ENCODE assay signal across 1 cellular context in genomic region chr19:47745010-47745901, GRCh38.
TF ChIP-seq lines count a peak whose summit lies in the region.

Gene NOP53, plus strand, starts transcription at chr19:47745546. Its CDS starts 14 bp downstream, at chr19:47745560.

TF ChIP-seq in HEK293, 187 proteins besides CTCF, POLR2A, EP300 and RAD21 (continued from another document and continues in another):
- TF ChIP-seq ZSCAN4 (tag by site-specific recombination; IDR thresholded peaks at IDR 0.05) (no peak), ZSCAN23 (tag by site-specific recombination; IDR thresholded peaks at IDR 0.05) (no peak), YY2 (tag by site-specific recombination; IDR thresholded peaks at IDR 0.05) (peak; percentile 99), PBX3 (CRISPR knock-in tag; IDR thresholded peaks at IDR 0.05) (no peak), ZNF843 (tag by site-specific recombination; IDR thresholded peaks at IDR 0.05) (peak; percentile 52; the same call in 1 of the 2 replicates), ZNF426 (tag by site-specific recombination; IDR thresholded peaks at IDR 0.05) (no peak), ZNF341 (tag by site-specific recombination; IDR thresholded peaks at IDR 0.05; ENCODE audit: low read depth) (0 out of 2 replicates have a peak, but pooled peaks have one; percentile 28), ZEB2 (tag by site-specific recombination; IDR thresholded peaks at IDR 0.05) (0 out of 2 replicates have a peak, but pooled peaks have one; percentile 19), PRDM4 (tag by site-specific recombination; IDR thresholded peaks at IDR 0.05) (no peak), ZNF777 (tag by site-specific recombination; IDR thresholded peaks at IDR 0.05; ENCODE audit: borderline replicate concordance) (peak; percentile 15; the same call in 1 of the 2 replicates), ZNF146 (tag by site-specific recombination; IDR thresholded peaks at IDR 0.05) (no peak), GLI4 (tag by site-specific recombination; IDR thresholded peaks at IDR 0.05) (no peak), ZNF670 (tag by site-specific recombination; IDR thresholded peaks at IDR 0.05; ENCODE audit: low read depth) (no peak), ZBTB7A (tag by site-specific recombination; IDR thresholded peaks at IDR 0.05; ENCODE audit: low read depth) (0 out of 2 replicates have a peak, but pooled peaks have one; percentile 42), ZSCAN18 (tag by site-specific recombination; IDR thresholded peaks at IDR 0.05) (no peak), ZNF2 (tag by site-specific recombination; IDR thresholded peaks at IDR 0.05) (peak; percentile 53; the same call in 1 of the 2 replicates), FEZF1 (tag by site-specific recombination; IDR thresholded peaks at IDR 0.05) (no peak), ZNF354C (tag by site-specific recombination; IDR thresholded peaks at IDR 0.05; ENCODE audit: borderline replicate concordance, low read depth) (no peak), ZNF558 (tag by site-specific recombination; IDR thresholded peaks at IDR 0.05) (no peak), SCRT1 (tag by site-specific recombination; IDR thresholded peaks at IDR 0.05; ENCODE audit: borderline replicate concordance) (no peak), REPIN1 (tag by site-specific recombination; IDR thresholded peaks at IDR 0.05; ENCODE audit: low read depth) (no peak), ZNF223 (tag by site-specific recombination; IDR thresholded peaks at IDR 0.05) (no peak), ZNF654 (tag by site-specific recombination; IDR thresholded peaks at IDR 0.05; ENCODE audit: low read depth) (no peak), ELK4 (IDR thresholded peaks at IDR 0.05; ENCODE audit: borderline replicate concordance, low read depth, low read length) (no peak), ZNF555 (tag by site-specific recombination; conservative IDR thresholded peaks at IDR 0.05) (no peak), ZNF157 (tag by site-specific recombination; IDR thresholded peaks at IDR 0.05) (no peak), ZNF585B (tag by site-specific recombination; IDR thresholded peaks at IDR 0.05) (no peak), IKZF3 (tag by site-specific recombination; IDR thresholded peaks at IDR 0.05) (peak; percentile 76), ZNF280D (tag by site-specific recombination; IDR thresholded peaks at IDR 0.05) (peak; percentile 87), ZIC2 (tag by site-specific recombination; IDR thresholded peaks at IDR 0.05) (no peak), ZNF398 (tag by site-specific recombination; IDR thresholded peaks at IDR 0.05) (no peak), ZNF48 (tag by site-specific recombination; IDR thresholded peaks at IDR 0.05) (no peak), ZNF202 (tag by site-specific recombination; IDR thresholded peaks at IDR 0.05; ENCODE audit: borderline replicate concordance) (no peak), ZNF274 (IDR thresholded peaks at IDR 0.05; ENCODE audit: low read length) (no peak), ZNF274 (tag by site-specific recombination; IDR thresholded peaks at IDR 0.05; ENCODE audit: borderline replicate concordance) (no peak), ZNF677 (tag by site-specific recombination; IDR thresholded peaks at IDR 0.05) (no peak), ZNF133 (tag by site-specific recombination; IDR thresholded peaks at IDR 0.05) (no peak), ZNF645 (tag by site-specific recombination; IDR thresholded peaks at IDR 0.05) (no peak), RBAK (tag by site-specific recombination; IDR thresholded peaks at IDR 0.05) (no peak), OSR2 (tag by site-specific recombination; IDR thresholded peaks at IDR 0.05) (no peak), ZBTB1 (tag by site-specific recombination; IDR thresholded peaks at IDR 0.05) (no peak), YY1 (tag by site-specific recombination; IDR thresholded peaks at IDR 0.05) (peak; percentile 99), ZBTB44 (tag by site-specific recombination; IDR thresholded peaks at IDR 0.05) (no peak), ATF2 (tag by site-specific recombination; IDR thresholded peaks at IDR 0.05; ENCODE audit: low read depth) (no peak), KLF8 (tag by site-specific recombination; IDR thresholded peaks at IDR 0.05) (peak; percentile 72; the same call in 1 of the 2 replicates), ZNF140 (tag by site-specific recombination; IDR thresholded peaks at IDR 0.05) (no peak), TRIM28 (IDR thresholded peaks at IDR 0.05; ENCODE audit: borderline replicate concordance, low read length) (no peak), ZNF169 (tag by site-specific recombination; IDR thresholded peaks at IDR 0.05) (no peak), ZNF514 (tag by site-specific recombination; IDR thresholded peaks at IDR 0.05) (no peak), ZNF792 (tag by site-specific recombination; IDR thresholded peaks at IDR 0.05) (no peak), ZNF600 (tag by site-specific recombination; IDR thresholded peaks at IDR 0.05) (no peak), ZNF16 (tag by site-specific recombination; IDR thresholded peaks at IDR 0.05; ENCODE audit: low read depth) (no peak)
